In the genomic region with DNA sequence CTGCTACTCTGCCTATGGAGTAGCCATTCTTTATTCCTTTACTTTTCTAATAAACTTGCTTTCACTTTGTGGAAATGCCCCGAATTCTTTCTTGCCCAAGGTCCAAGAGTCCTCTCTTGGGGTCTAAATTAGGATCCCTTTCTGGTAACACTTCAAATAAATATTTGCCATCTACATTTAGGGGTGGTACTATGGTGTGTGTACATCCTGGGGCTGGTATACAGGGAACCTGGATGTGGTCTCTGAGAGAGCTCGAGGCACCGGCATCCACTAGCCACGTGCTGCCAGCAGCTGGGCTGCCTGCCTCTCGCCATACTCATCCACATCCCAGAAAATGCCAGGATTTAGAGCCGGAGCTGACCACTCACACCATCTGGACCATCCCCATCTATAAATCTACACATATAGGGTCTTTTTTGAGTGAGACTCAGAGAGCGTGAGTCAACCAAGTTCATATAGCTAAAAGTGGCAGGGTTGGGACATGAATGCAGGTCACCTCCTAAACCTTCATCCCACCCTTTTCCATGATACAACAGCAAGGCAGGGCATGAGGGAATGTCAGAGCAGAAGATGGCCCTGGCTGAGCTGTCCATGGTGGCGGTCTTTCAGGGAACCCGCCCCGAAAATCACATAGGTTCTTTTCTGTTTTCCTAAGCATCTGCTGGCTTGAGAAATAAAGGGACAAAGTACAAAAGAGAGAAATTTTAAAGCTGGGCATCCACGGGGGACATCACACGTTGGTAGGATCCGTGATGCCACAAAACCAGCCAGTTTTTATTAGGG, we compare ENCODE assay signal across 22 cellular contexts.
"Had no signal": no experiment of that assay in that cellular context is flagged by ENCODE, and none has a peak within 500 bp of the region (broad histone marks: within the 10 kb centered on the region; RNA-seq: fewer than 3 reads in every experiment).

No MANE protein-coding gene starts in this region.

- H3K4me1 ChIP-seq: right atrium auricular region had no signal

- H3K4me3 ChIP-seq: lower lobe of right lung, right atrium auricular region, suprapubic skin, transverse colon, vagina had no signal

- H3K27ac Mint-ChIP-seq: activated naive CD4-positive, alpha-beta T cell treated with anti-CD3 and anti-CD28 coated beads for 36 hours; brain; nephron progenitor cell; stimulated activated naive CD8-positive, alpha-beta T cell treated with anti-CD3 and anti-CD28 coated beads, Interleukin-15, amount 100 ng/mL, for 72 hours had no signal

- H3K36me3 ChIP-seq: lower lobe of right lung, right atrium auricular region, suprapubic skin, transverse colon, vagina had no signal

- H3K4me3 Mint-ChIP-seq: activated naive CD4-positive, alpha-beta T cell treated with anti-CD3 and anti-CD28 coated beads for 36 hours; activated T-cell treated with anti-CD3 and anti-CD28 coated beads, Interleukin-2, amount 50 U/mL, for 4 hours; brain; nephron progenitor cell; stimulated activated naive CD8-positive, alpha-beta T cell treated with anti-CD3 and anti-CD28 coated beads, Interleukin-15, amount 100 ng/mL, for 72 hours had no signal

- FAIRE-seq: islet of Langerhans had no signal

- H3K27me3 ChIP-seq: right atrium auricular region, suprapubic skin, transverse colon, vagina had no signal

- H3K27ac ChIP-seq: lower lobe of right lung, right atrium auricular region, suprapubic skin, vagina, VCaP had no signal

- DNase-seq: activated CD4-positive, alpha-beta T cell treated with anti-CD3 and anti-CD28 coated beads, Interleukin-2, amount 50 U/mL, for 1 hour; activated CD4-positive, CD25-positive, alpha-beta regulatory T cell treated with anti-CD3 and anti-CD28 coated beads, Interleukin-2, amount 50 U/mL, for 72 hours; activated CD8-positive, alpha-beta memory T cell treated with anti-CD3 and anti-CD28 coated beads, Interleukin-2, amount 50 U/mL, for 4 hours; activated naive CD4-positive, alpha-beta T cell treated with anti-CD3 and anti-CD28 coated beads for 36 hours; activated T-cell treated with anti-CD3 and anti-CD28 coated beads, Interleukin-2, amount 50 U/mL, for 4 hours; caudate nucleus; erythroblast; foreskin melanocyte; glutamatergic neuron; hippocampal formation; lower lobe of right lung; midbrain; nephron progenitor cell; stimulated activated CD4-positive, alpha-beta T cell treated with anti-CD3 and anti-CD28 coated beads, Interleukin-2, amount 100 ng/mL, for 48 hours; stimulated activated naive CD8-positive, alpha-beta T cell treated with anti-CD3 and anti-CD28 coated beads, Interleukin-15, amount 100 ng/mL, for 72 hours; transverse colon had no signal

- ATAC-seq: activated T-cell treated with anti-CD3 and anti-CD28 coated beads, Interleukin-2, amount 50 U/mL, for 4 hours; lower lobe of right lung; stimulated activated naive CD8-positive, alpha-beta T cell treated with anti-CD3 and anti-CD28 coated beads, Interleukin-15, amount 100 ng/mL, for 72 hours had no signal

- H3K4me1 Mint-ChIP-seq: stimulated activated naive CD8-positive, alpha-beta T cell treated with anti-CD3 and anti-CD28 coated beads, Interleukin-15, amount 100 ng/mL, for 72 hours had no signal

- H3K36me3 Mint-ChIP-seq: brain had no signal

- H3K9me3 ChIP-seq: right atrium auricular region, suprapubic skin, transverse colon, vagina had no signal
